ENCODE assay signal across 8 cellular contexts in genomic region chr9:78031271-78031825, GRCh38. TPM values are rescaled to one million over a fixed set of nuclear protein-coding genes. Genes with fewer than 3 reads are reported as not detected.
DNase-seq lines count a peak whose midpoint lies in the region; ATAC-seq and TF ChIP-seq lines count a peak whose summit lies in the region.

GNAQ (minus strand) TSS chr9:78031811; CDS start chr9:78031235, 576 bp downstream.

- H3K27ac ChIP-seq in effector memory CD4-positive, alpha-beta T cell (ENCODE audit: insufficient read depth, low read length, poor library complexity, severe bottlenecking): peak within 1 kb of the TSS; percentile 81
- H3K27ac ChIP-seq in lung (ENCODE audit: low read depth in 1 of 2, low read length in 1 of 2) (peak within 1 kb of the TSS; percentile 84 to 97), stomach smooth muscle (ENCODE audit: low read length) (peak within 1 kb of the TSS; percentile 84)

- TF ChIP-seq CTCF in lung (IDR thresholded peaks at IDR 0.05; ENCODE audit: control extremely low read depth, extremely low read depth): no peak

- no peak for ATAC-seq in lung (ENCODE audit: insufficient read depth, low FRiP score)
- ATAC-seq in GM19035 (IDR thresholded peaks at IDR 0.05; ENCODE audit: unreplicated experiment): no peak

- no peaks in the 10 kb centered on the region for H3K27me3 ChIP-seq in effector memory CD4-positive, alpha-beta T cell (replicated peaks; ENCODE audit: control insufficient read depth, insufficient read depth, low read length, poor library complexity, severe bottlenecking)
- H3K27me3 ChIP-seq in lung (ENCODE audit: control insufficient read depth, insufficient read depth) (no peaks in the 10 kb centered on the region), stomach smooth muscle (ENCODE audit: control insufficient read depth in 1 of 2, insufficient read depth in 2 of 2, low read length in 2 of 2) (no peaks in the 10 kb centered on the region)

- H3K36me3 ChIP-seq in effector memory CD4-positive, alpha-beta T cell (ENCODE audit: control insufficient read depth, insufficient read depth, low read length): no peaks in the 10 kb centered on the region
- no peaks in the 10 kb centered on the region for H3K36me3 ChIP-seq in lung (ENCODE audit: control insufficient read depth in 2 of 2, insufficient read depth in 2 of 2, low read length in 2 of 2)
- no peaks in the 10 kb centered on the region for H3K36me3 ChIP-seq in stomach smooth muscle (ENCODE audit: control insufficient read depth in 2 of 2, insufficient read depth in 2 of 2, low read length in 2 of 2)

- no peaks in the 10 kb centered on the region for H3K9me3 ChIP-seq in effector memory CD4-positive, alpha-beta T cell (ENCODE audit: control insufficient read depth, low read length)
- H3K9me3 ChIP-seq in lung (ENCODE audit: control insufficient read depth in 2 of 2, insufficient read depth in 1 of 2, low read length in 1 of 2) (no peaks in the 10 kb centered on the region), stomach smooth muscle (ENCODE audit: control insufficient read depth in 2 of 2, low read length in 2 of 2) (no peaks in the 10 kb centered on the region)

- peak; percentile 77 for DNase-seq in NCI-H748 (lab: John Stamatoyannopoulos, UW; ENCODE audit: unreplicated experiment)
- no peak for DNase-seq in NCI-H748 treated with DMSO at 0.1 percent for 48 hours (lab: John Stamatoyannopoulos, UW)
- DNase-seq in T-helper 22 cell (ENCODE audit: low read depth): peak; percentile 14
- peak in 1 of 3 donors; percentile 23 for DNase-seq in effector memory CD4-positive, alpha-beta T cell
- no peak for DNase-seq in lung (ENCODE audit: low spot score)
- DNase-seq in COLO829 (ENCODE audit: low spot score): no peak

- peaks cover 25% of the 10 kb centered on the region for H3K4me1 ChIP-seq in effector memory CD4-positive, alpha-beta T cell (ENCODE audit: control insufficient read depth, insufficient read depth, low read length, poor library complexity, severe bottlenecking)
- H3K4me1 ChIP-seq in lung (ENCODE audit: control insufficient read depth in 2 of 2, insufficient read depth in 2 of 2, low read length in 2 of 2) (peaks cover 0 to 3% of the 10 kb centered on the region in 2 donors), stomach smooth muscle (ENCODE audit: control insufficient read depth, insufficient read depth, low read length) (peaks cover 10% of the 10 kb centered on the region)

- peak within 1 kb of the TSS; percentile 91 to 94 for H3K9ac ChIP-seq in stomach smooth muscle (ENCODE audit: low read length in 2 of 2)

- WGBS in lung, 2 donors: 0 to 1% methylated on average over 27 to 97 of the region's 97 CpGs

- peak within 1 kb of the TSS; percentile 78 for H3K4me3 ChIP-seq in effector memory CD4-positive, alpha-beta T cell (ENCODE audit: insufficient read depth, low read depth, low read length, poor library complexity, severe bottlenecking)
- H3K4me3 ChIP-seq in lung: peak within 1 kb of the TSS; percentile 85
- H3K4me3 ChIP-seq in stomach smooth muscle (ENCODE audit: low read length in 2 of 2): peak within 1 kb of the TSS; percentile 80 to 84

RNA-seq across cellular contexts. Expression of gene GNAQ, which starts in this region (rescaled TPM):
- total RNA-seq in lung: 10 to 100 TPM; 75.1 to 86.2 TPM
- polyA plus RNA-seq in lung: 10 to 100 TPM; 24.6 to 27.7 TPM

Comparison
In these comparisons a context has a peak if more than half of its experiments do, and no peak if none do; other contexts are left out.
1. DNase-seq: peak in NCI-H748 (single experiment) and T-helper 22 cell (single experiment); none in NCI-H748 treated with DMSO at 0.1 percent for 48 hours (single experiment), lung (single experiment) and COLO829 (single experiment).
2. Peak in every context shown above with its lines, with median percentiles within 50 percentile points of each other: H3K27ac ChIP-seq and H3K4me3 ChIP-seq.